8 cellular contexts compared by ENCODE assay signal in the genomic region with DNA sequence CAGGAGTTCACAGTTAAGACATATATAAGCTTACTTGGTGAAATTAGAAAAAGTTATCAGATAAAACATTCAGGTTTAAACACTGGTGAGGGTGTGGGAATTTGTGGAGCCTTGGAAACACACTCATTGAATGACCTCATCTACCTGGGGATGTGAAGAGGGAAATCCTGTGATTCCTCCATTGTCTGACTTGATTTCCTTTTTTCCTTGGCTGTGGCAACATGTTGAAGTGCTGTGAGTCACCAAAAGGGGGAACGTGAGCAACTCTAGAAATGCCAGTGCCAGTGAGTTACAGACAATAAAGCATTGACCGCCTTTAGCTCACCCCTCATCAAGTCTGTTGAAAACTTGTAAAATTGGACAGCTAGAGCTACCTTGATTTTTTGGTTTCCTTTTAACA. TPM values are rescaled to one million over a fixed set of nuclear protein-coding genes. Genes with fewer than 3 reads are reported as not detected.
DNase-seq lines count a peak whose midpoint lies in the region; ATAC-seq and TF ChIP-seq lines count a peak whose summit lies in the region.

No MANE protein-coding gene starts in this region.

- peaks cover 34 to 67% (median 51%) of the 10 kb centered on the region in 4 donors for H3K4me1 Mint-ChIP-seq in CD4-positive, CD25-positive, alpha-beta regulatory T cell
- H3K4me1 Mint-ChIP-seq in activated CD4-positive, alpha-beta memory T cell treated with anti-CD3 and anti-CD28 coated beads, Interleukin-2, amount 10 ng/mL, durations not matched to agents 7 days and 5 days, result peaks cover 55% of the 10 kb centered on the region

- H3K27ac ChIP-seq in CD4-positive, CD25-positive, alpha-beta regulatory T cell (ENCODE audit: insufficient read depth, low read length, poor library complexity, severe bottlenecking), result peak overlapping the region; percentile 25
- no peak overlapping the region for H3K27ac ChIP-seq in HL-60 (replicated peaks)

- POLR2A ChIA-PET in activated CD4-positive, alpha-beta memory T cell treated with anti-CD3 and anti-CD28 coated beads, Interleukin-2, amount 10 ng/mL, durations not matched to agents 7 days and 5 days (lab: Charles Lee), result interaction anchor here (1.0 to 9.1 kb wide), 9 partner anchors 10 to 138 kb away, joined by 3 to 154 read pairs (median 27); partner anchors contain the start of genes CDIP1 and CORO7

- H3K4me1 ChIP-seq in CD4-positive, CD25-positive, alpha-beta regulatory T cell (ENCODE audit: control insufficient read depth, insufficient read depth, low read length, poor library complexity, severe bottlenecking), result peaks cover 63% of the 10 kb centered on the region

- TF ChIP-seq CTCF in HL-60 (IDR thresholded peaks at IDR 0.05; ENCODE audit: insufficient read depth, low read length), result peak; percentile 21

- peak overlapping the region; percentile 80 to 92 (median 84) for H3K27ac Mint-ChIP-seq in CD4-positive, CD25-positive, alpha-beta regulatory T cell
- H3K27ac Mint-ChIP-seq in activated CD4-positive, alpha-beta memory T cell treated with anti-CD3 and anti-CD28 coated beads, Interleukin-2, amount 10 ng/mL, durations not matched to agents 7 days and 5 days, result peak overlapping the region; percentile 93

- H3K27me3 ChIP-seq in CD4-positive, CD25-positive, alpha-beta regulatory T cell (ENCODE audit: control insufficient read depth, insufficient read depth, low read length), result no peaks in the 10 kb centered on the region
- H3K27me3 ChIP-seq in HL-60 (ENCODE audit: insufficient read depth, poor library complexity, severe bottlenecking), result no peaks in the 10 kb centered on the region

- no peaks in the 10 kb centered on the region for H3K27me3 Mint-ChIP-seq in CD4-positive, CD25-positive, alpha-beta regulatory T cell
- no peaks in the 10 kb centered on the region for H3K27me3 Mint-ChIP-seq in activated CD4-positive, alpha-beta memory T cell treated with anti-CD3 and anti-CD28 coated beads, Interleukin-2, amount 10 ng/mL, durations not matched to agents 7 days and 5 days

- no peaks in the 10 kb centered on the region for H3K9me3 Mint-ChIP-seq in CD4-positive, CD25-positive, alpha-beta regulatory T cell
- H3K9me3 Mint-ChIP-seq in activated CD4-positive, alpha-beta memory T cell treated with anti-CD3 and anti-CD28 coated beads, Interleukin-2, amount 10 ng/mL, durations not matched to agents 7 days and 5 days, result no peaks in the 10 kb centered on the region

- H3K9me3 ChIP-seq in CD4-positive, CD25-positive, alpha-beta regulatory T cell (ENCODE audit: control insufficient read depth in 2 of 2, low read length in 2 of 2), result no peaks in the 10 kb centered on the region

- peaks cover 12% of the 10 kb centered on the region for H3K36me3 Mint-ChIP-seq in CD4-positive, CD25-positive, alpha-beta regulatory T cell
- peaks cover 33% of the 10 kb centered on the region for H3K36me3 Mint-ChIP-seq in activated CD4-positive, alpha-beta memory T cell treated with anti-CD3 and anti-CD28 coated beads, Interleukin-2, amount 10 ng/mL, durations not matched to agents 7 days and 5 days (ENCODE audit: low read depth)

- peak overlapping the region; percentile 55 for H3K4me3 ChIP-seq in CD4-positive, CD25-positive, alpha-beta regulatory T cell (ENCODE audit: low read depth, low read length)
- no peak overlapping the region for H3K4me3 ChIP-seq in HL-60 (replicated peaks; ENCODE audit: insufficient read depth, low read length)

- H3K36me3 ChIP-seq in CD4-positive, CD25-positive, alpha-beta regulatory T cell (ENCODE audit: control insufficient read depth, insufficient read depth, low read length), result no peaks in the 10 kb centered on the region

- peak overlapping the region; percentile 94 to 98 (median 94) for H3K4me3 Mint-ChIP-seq in CD4-positive, CD25-positive, alpha-beta regulatory T cell
- peak overlapping the region; percentile 91 for H3K4me3 Mint-ChIP-seq in activated CD4-positive, alpha-beta memory T cell treated with anti-CD3 and anti-CD28 coated beads, Interleukin-2, amount 10 ng/mL, durations not matched to agents 7 days and 5 days

- CTCF ChIA-PET in activated CD4-positive, alpha-beta memory T cell treated with anti-CD3 and anti-CD28 coated beads, Interleukin-2, amount 10 ng/mL, durations not matched to agents 7 days and 5 days (lab: Charles Lee), result interaction anchor here (0.9 to 6.9 kb wide), 15 partner anchors 9 to 146 kb away, joined by 3 to 102 read pairs (median 4); partner anchors contain the start of gene MGRN1

- DNase-seq in CD4-positive, CD25-positive, alpha-beta regulatory T cell, result peak in 1 of 3 donors; percentile 33
- DNase-seq in HL-60 (ENCODE audit: low read depth in 1 of 2, low spot score in 1 of 2) (peak in 1 of 2 experiments; percentile 55), kidney glomerular epithelial cell (lab: John Stamatoyannopoulos, UW) (peak; percentile 49), activated gamma-delta T cell (lab: John Stamatoyannopoulos, UW) (no peak), GDM1 (lab: John Stamatoyannopoulos, UW) (no peak)
- no peak for DNase-seq in activated CD4-positive, alpha-beta memory T cell treated with anti-CD3 and anti-CD28 coated beads, Interleukin-2, amount 10 ng/mL, durations not matched to agents 7 days and 5 days

- ATAC-seq in CD4-positive, CD25-positive, alpha-beta regulatory T cell (ENCODE audit: low read depth in 2 of 2), result no peak
- ATAC-seq in HG02885 (IDR thresholded peaks at IDR 0.05; ENCODE audit: poor library complexity, unreplicated experiment), result no peak
- no peak for ATAC-seq in GM21360 (IDR thresholded peaks at IDR 0.05; ENCODE audit: unreplicated experiment)

RNA-seq across cellular contexts. Expression of gene HMOX2, which starts 1.8 kb away (rescaled TPM):
- total RNA-seq in CD4-positive, CD25-positive, alpha-beta regulatory T cell, result 41.2 TPM
- polyA plus RNA-seq in CD4-positive, CD25-positive, alpha-beta regulatory T cell, result 100 to 1,000 TPM; 104 to 145 (median 126) TPM
- 10 to 100 TPM; 77.4 to 83.4 TPM for total RNA-seq in activated CD4-positive, alpha-beta memory T cell treated with anti-CD3 and anti-CD28 coated beads, Interleukin-2, amount 10 ng/mL, durations not matched to agents 7 days and 5 days

RNA-seq across cellular contexts. Expression of gene NMRAL1, which starts 3.5 kb away (rescaled TPM):
- 40.7 TPM for total RNA-seq in CD4-positive, CD25-positive, alpha-beta regulatory T cell
- 10 to 100 TPM; 45.6 to 61.7 (median 51.6) TPM for polyA plus RNA-seq in CD4-positive, CD25-positive, alpha-beta regulatory T cell
- total RNA-seq in activated CD4-positive, alpha-beta memory T cell treated with anti-CD3 and anti-CD28 coated beads, Interleukin-2, amount 10 ng/mL, durations not matched to agents 7 days and 5 days, result 10 to 100 TPM; 49.5 to 56.2 TPM

RNA-seq across cellular contexts. Expression of gene DNAJA3, which starts 52.3 kb away (rescaled TPM):
- total RNA-seq in CD4-positive, CD25-positive, alpha-beta regulatory T cell, result 27.0 TPM
- polyA plus RNA-seq in CD4-positive, CD25-positive, alpha-beta regulatory T cell, result 10 to 100 TPM; 27.5 to 49.7 (median 41.8) TPM
- 10 to 100 TPM; 39.5 to 41.1 TPM for total RNA-seq in activated CD4-positive, alpha-beta memory T cell treated with anti-CD3 and anti-CD28 coated beads, Interleukin-2, amount 10 ng/mL, durations not matched to agents 7 days and 5 days
